Comparison of ENCODE assay signal across 22 cellular contexts in genomic region chrX:40887476-40887875, GRCh38.
"Had no signal": no experiment of that assay in that cellular context is flagged by ENCODE, and none has a peak within 500 bp of the region (broad histone marks: within the 10 kb centered on the region; RNA-seq: fewer than 3 reads in every experiment).

No MANE protein-coding gene starts in this region.

- H3K9me3 Mint-ChIP-seq: activated CD4-positive, alpha-beta memory T cell treated with anti-CD3 and anti-CD28 coated beads for 36 hours; activated naive CD8-positive, alpha-beta T cell treated with anti-CD3 and anti-CD28 coated beads, Interleukin-2, amount 50 U/mL, for 24 hours; dendritic cell treated with granulocyte-macrophage colony-stimulating factor and Interleukin-4, amounts not matched to agents 40 ng/mL and 50 ng/mL, for 4 days; type B pancreatic cell had no signal

- H3K27me3 Mint-ChIP-seq: activated CD4-positive, alpha-beta memory T cell treated with anti-CD3 and anti-CD28 coated beads for 36 hours; activated naive CD8-positive, alpha-beta T cell treated with anti-CD3 and anti-CD28 coated beads, Interleukin-2, amount 50 U/mL, for 24 hours; brain; dendritic cell treated with granulocyte-macrophage colony-stimulating factor and Interleukin-4, amounts not matched to agents 40 ng/mL and 50 ng/mL, for 4 days; progenitor cell of endocrine pancreas; type B pancreatic cell had no signal

- H3K27ac ChIP-seq: hepatocyte, left ventricle myocardium inferior, neural progenitor cell, thoracic aorta, vagina had no signal

- H3K27ac Mint-ChIP-seq: activated CD4-positive, alpha-beta memory T cell treated with anti-CD3 and anti-CD28 coated beads for 36 hours; activated naive CD8-positive, alpha-beta T cell treated with anti-CD3 and anti-CD28 coated beads, Interleukin-2, amount 50 U/mL, for 24 hours; brain; dendritic cell treated with granulocyte-macrophage colony-stimulating factor and Interleukin-4, amounts not matched to agents 40 ng/mL and 50 ng/mL, for 4 days; naive thymus-derived CD4-positive, alpha-beta T cell; neural progenitor cell; progenitor cell of endocrine pancreas; type B pancreatic cell had no signal

- H3K4me3 Mint-ChIP-seq: activated CD4-positive, alpha-beta memory T cell treated with anti-CD3 and anti-CD28 coated beads for 36 hours; activated naive CD8-positive, alpha-beta T cell treated with anti-CD3 and anti-CD28 coated beads, Interleukin-2, amount 50 U/mL, for 24 hours; brain; dendritic cell treated with granulocyte-macrophage colony-stimulating factor and Interleukin-4, amounts not matched to agents 40 ng/mL and 50 ng/mL, for 4 days; naive thymus-derived CD4-positive, alpha-beta T cell; neural progenitor cell; type B pancreatic cell had no signal

- H3K27me3 ChIP-seq: hepatocyte, neural progenitor cell, vagina had no signal

- H3K4me3 ChIP-seq: hepatocyte, left ventricle myocardium inferior, neural progenitor cell, thoracic aorta, vagina had no signal

- DNase-seq: activated CD4-positive, alpha-beta memory T cell treated with anti-CD3 and anti-CD28 coated beads for 36 hours; activated CD4-positive, alpha-beta T cell treated with anti-CD3 and anti-CD28 coated beads for 48 hours; activated effector memory CD4-positive, alpha-beta T cell treated with anti-CD3 and anti-CD28 coated beads, Interleukin-2, amount 50 U/mL, for 16 hours; activated naive CD4-positive, alpha-beta T cell treated with anti-CD3 and anti-CD28 coated beads, Interleukin-2, amount 50 U/mL, for 16 hours; activated naive CD8-positive, alpha-beta T cell treated with anti-CD3 and anti-CD28 coated beads, Interleukin-2, amount 50 U/mL, for 24 hours; activated T-cell treated with anti-CD3 and anti-CD28 coated beads for 4 hours; anterior cingulate cortex; effector CD4-positive, alpha-beta T cell; foreskin melanocyte; glutamatergic neuron; left ventricle myocardium inferior; naive thymus-derived CD4-positive, alpha-beta T cell; stimulated activated CD4-positive, alpha-beta T cell treated with anti-CD3 and anti-CD28 coated beads, Interleukin-4, amount 100 ng/mL, for 24 hours; stimulated activated naive CD4-positive, alpha-beta T cell treated with Interleukin-2 at 50 U/mL for 16 hours had no signal

- H3K4me1 Mint-ChIP-seq: brain, neural progenitor cell had no signal

- H3K36me3 Mint-ChIP-seq: activated CD4-positive, alpha-beta memory T cell treated with anti-CD3 and anti-CD28 coated beads for 36 hours; brain; naive thymus-derived CD4-positive, alpha-beta T cell; neural progenitor cell; type B pancreatic cell had no signal

- H3K9me3 ChIP-seq: left ventricle myocardium inferior, thoracic aorta, vagina had no signal

- H3K4me1 ChIP-seq: left ventricle myocardium inferior, neural progenitor cell, vagina had no signal

- H3K36me3 ChIP-seq: left ventricle myocardium inferior, neural progenitor cell, thoracic aorta, vagina had no signal

- ATAC-seq: activated naive CD8-positive, alpha-beta T cell treated with anti-CD3 and anti-CD28 coated beads, Interleukin-2, amount 50 U/mL, for 24 hours; naive thymus-derived CD4-positive, alpha-beta T cell had no signal
